14 cellular contexts compared by ENCODE assay signal in genomic region chr7:130793855-130794618, GRCh38.
DNase-seq lines count a peak whose midpoint lies in the region; ATAC-seq and TF ChIP-seq lines count a peak whose summit lies in the region.
"Had no signal": no experiment of that assay in that cellular context is flagged by ENCODE, and none has a peak within 500 bp of the region (broad histone marks: within the 10 kb centered on the region; RNA-seq: fewer than 3 reads in every experiment).

No MANE protein-coding gene starts in this region.

- H3K4me1 Mint-ChIP-seq in GM23338 = peaks cover 12% of the 10 kb centered on the region
- H3K4me1 Mint-ChIP-seq: memory B cell; stimulated activated naive B cell treated with anti-CD40 and anti-IgM and Interleukin-4, amounts not matched to agents 10 μg/mL and 1 μg/mL and 100 μg/mL, for 72 hours had no signal

- intact Hi-C loops in sigmoid colon (cut with DNase I) = no loop called here

- H3K9ac ChIP-seq in SK-N-MC (ENCODE audit: insufficient read length) (peak overlapping the region; percentile 63), smooth muscle cell (ENCODE audit: low read depth) (no peak overlapping the region)

- H3K4me3 ChIP-seq in GM23338 (no peak overlapping the region), SK-N-MC (peak overlapping the region; percentile 66), fibroblast of pulmonary artery (replicated peaks; ENCODE audit: low read depth, low read length) (no peak overlapping the region), smooth muscle cell (no peak overlapping the region), sigmoid colon (no peak overlapping the region), upper lobe of left lung (no peak overlapping the region)
- H3K4me3 ChIP-seq: gastrocnemius medialis, HAP-1 had no signal

- H3K27ac ChIP-seq in GM23338 (ENCODE audit: low read depth) (no peak overlapping the region), SK-N-MC (peak overlapping the region; percentile 65), smooth muscle cell (ENCODE audit: low read depth) (no peak overlapping the region), sigmoid colon (no peak overlapping the region), upper lobe of left lung (no peak overlapping the region)
- H3K27ac ChIP-seq: gastrocnemius medialis had no signal

- H2AFZ ChIP-seq in GM23338 (peak overlapping the region; percentile 9; the same call in 1 of the 2 replicates), smooth muscle cell (ENCODE audit: low read depth) (peak overlapping the region; percentile 12)

- H3K4me1 ChIP-seq in GM23338 (ENCODE audit: insufficient read depth) (peaks cover 13% of the 10 kb centered on the region), smooth muscle cell (ENCODE audit: low read depth) (no peaks in the 10 kb centered on the region), sigmoid colon (no peaks in the 10 kb centered on the region), upper lobe of left lung (no peaks in the 10 kb centered on the region)
- H3K4me1 ChIP-seq: gastrocnemius medialis, HAP-1 had no signal

- H3K79me2 ChIP-seq in GM23338 (replicated peaks; ENCODE audit: insufficient read depth) (no peaks in the 10 kb centered on the region), smooth muscle cell (ENCODE audit: low read depth) (no peaks in the 10 kb centered on the region)

- no peak for TF ChIP-seq EP300 in sigmoid colon (IDR thresholded peaks at IDR 0.05)
- no peak for TF ChIP-seq EP300 in upper lobe of left lung (IDR thresholded peaks at IDR 0.05)

- H3K27ac Mint-ChIP-seq in GM23338 = no peak overlapping the region
- H3K27ac Mint-ChIP-seq: activated CD8-positive, alpha-beta T cell treated with anti-CD3 and anti-CD28 coated beads, Interleukin-2, amount 10 ng/mL, durations not matched to agents 7 days and 5 days; memory B cell; stimulated activated naive B cell treated with anti-CD40 and anti-IgM and Interleukin-4, amounts not matched to agents 10 μg/mL and 1 μg/mL and 100 μg/mL, for 72 hours had no signal

- H3K9me3 Mint-ChIP-seq in GM23338 = no peaks in the 10 kb centered on the region; the same call in 2 of the 3 replicates

- peaks cover 2% of the 10 kb centered on the region for H3K27me3 Mint-ChIP-seq in GM23338 (ENCODE audit: insufficient read depth, low read depth, poor library complexity)

- H3F3A ChIP-seq in GM23338 (replicated peaks; ENCODE audit: low read depth) (no peaks in the 10 kb centered on the region), smooth muscle cell (ENCODE audit: low read depth) (no peaks in the 10 kb centered on the region)

- 85% methylated on average over 9 of the region's 9 CpGs for WGBS in smooth muscle cell (ENCODE audit: low lambda C conversion rate)
- WGBS in sigmoid colon, 2 donors = 74 to 81% methylated on average over 9 of the region's 9 CpGs
- 64 to 67% methylated on average over 9 of the region's 9 CpGs for WGBS in upper lobe of left lung, 2 donors

- H3K36me3 ChIP-seq in GM23338 (ENCODE audit: insufficient read depth) (no peaks in the 10 kb centered on the region), SK-N-MC (ENCODE audit: insufficient read depth, low read length) (no peaks in the 10 kb centered on the region), smooth muscle cell (ENCODE audit: low read depth) (no peaks in the 10 kb centered on the region), sigmoid colon (no peaks in the 10 kb centered on the region), upper lobe of left lung (no peaks in the 10 kb centered on the region)
- H3K36me3 ChIP-seq: gastrocnemius medialis, HAP-1 had no signal

- TF ChIP-seq CTCF in GM23338 (conservative IDR thresholded peaks at IDR 0.05; ENCODE audit: low read depth in 2 of 2) (peak; percentile 31 to 36; a peak in 3 of 4 replicates), fibroblast of pulmonary artery (IDR thresholded peaks at IDR 0.05; ENCODE audit: low read length, missing control alignments) (peak; percentile 18), smooth muscle cell (IDR thresholded peaks at IDR 0.05; ENCODE audit: borderline replicate concordance, insufficient read depth, poor library complexity, severe bottlenecking) (no peak), sigmoid colon (IDR thresholded peaks at IDR 0.05) (no peak), upper lobe of left lung (IDR thresholded peaks at IDR 0.05) (no peak)

- H3K27me3 ChIP-seq in GM23338 (ENCODE audit: insufficient read depth) = no peaks in the 10 kb centered on the region
- H3K27me3 ChIP-seq in smooth muscle cell (ENCODE audit: low read depth) = no peaks in the 10 kb centered on the region
- no peaks in the 10 kb centered on the region for H3K27me3 ChIP-seq in sigmoid colon
- H3K27me3 ChIP-seq in upper lobe of left lung = no peaks in the 10 kb centered on the region
- H3K27me3 ChIP-seq: gastrocnemius medialis had no signal

- DNase-seq in GM23338 (ENCODE audit: low spot score) (peak; percentile 43), SK-N-MC (ENCODE audit: low read depth, low spot score) (no peak), fibroblast of pulmonary artery (ENCODE audit: low read depth) (peak; percentile 22), smooth muscle cell (lab: John Stamatoyannopoulos, UW; ENCODE audit: unreplicated experiment) (no peak), left lobe of liver (ENCODE audit: low spot score) (no peak), sigmoid colon (no peak), upper lobe of left lung (no peak), NCI-H1105 (lab: John Stamatoyannopoulos, UW) (no peak)
- DNase-seq: activated CD8-positive, alpha-beta T cell treated with anti-CD3 and anti-CD28 coated beads, Interleukin-2, amount 10 ng/mL, durations not matched to agents 7 days and 5 days; gastrocnemius medialis; NCI-H1436 treated with DMSO at 0.1 percent for 48 hours; stimulated activated naive B cell treated with anti-CD40 and anti-IgM and Interleukin-4, amounts not matched to agents 10 μg/mL and 1 μg/mL and 100 μg/mL, for 72 hours had no signal

- no peaks in the 10 kb centered on the region for H3K36me3 Mint-ChIP-seq in GM23338 (ENCODE audit: low read depth)
- H3K36me3 Mint-ChIP-seq: memory B cell had no signal

- H3K9me2 ChIP-seq in GM23338 (ENCODE audit: insufficient read depth) = no peaks in the 10 kb centered on the region

- H3K4me3 Mint-ChIP-seq in GM23338 = no peak overlapping the region
- H3K4me3 Mint-ChIP-seq: activated CD8-positive, alpha-beta T cell treated with anti-CD3 and anti-CD28 coated beads, Interleukin-2, amount 10 ng/mL, durations not matched to agents 7 days and 5 days; memory B cell; stimulated activated naive B cell treated with anti-CD40 and anti-IgM and Interleukin-4, amounts not matched to agents 10 μg/mL and 1 μg/mL and 100 μg/mL, for 72 hours had no signal

- no peaks in the 10 kb centered on the region for H4K20me1 ChIP-seq in GM23338 (replicated peaks; ENCODE audit: insufficient read depth)
- H4K20me1 ChIP-seq in smooth muscle cell (ENCODE audit: low read depth) = no peaks in the 10 kb centered on the region

- H3K4me2 ChIP-seq in GM23338 = 0 out of 2 replicates have a peak overlapping the region, but pooled peaks have one; percentile 1
- no peak overlapping the region for H3K4me2 ChIP-seq in smooth muscle cell

- no peak for TF ChIP-seq POLR2A in sigmoid colon (IDR thresholded peaks at IDR 0.05)
- no peak for TF ChIP-seq POLR2A in upper lobe of left lung (IDR thresholded peaks at IDR 0.05)

- peak; percentile 51 for ATAC-seq in GM23338
- no peak for ATAC-seq in left lobe of liver
- no peak for ATAC-seq in upper lobe of left lung (ENCODE audit: low FRiP score in 2 of 2)
- ATAC-seq: activated CD8-positive, alpha-beta T cell treated with anti-CD3 and anti-CD28 coated beads, Interleukin-2, amount 10 ng/mL, durations not matched to agents 7 days and 5 days; gastrocnemius medialis; stimulated activated naive B cell treated with anti-CD40 and anti-IgM and Interleukin-4, amounts not matched to agents 10 μg/mL and 1 μg/mL and 100 μg/mL, for 72 hours had no signal

- H3K9me3 ChIP-seq in SK-N-MC (ENCODE audit: low read depth, low read length) = no peaks in the 10 kb centered on the region
- H3K9me3 ChIP-seq in smooth muscle cell (replicated peaks; ENCODE audit: low read depth) = no peaks in the 10 kb centered on the region
- no peaks in the 10 kb centered on the region for H3K9me3 ChIP-seq in sigmoid colon
- H3K9me3 ChIP-seq in upper lobe of left lung = no peaks in the 10 kb centered on the region
- H3K9me3 ChIP-seq: gastrocnemius medialis, HAP-1 had no signal

TF ChIP-seq in GM23338, 12 proteins besides CTCF, POLR2A, EP300 and RAD21 (continues in another document):
- no peak for TF ChIP-seq ZNF331 (CRISPR knock-in tag; IDR thresholded peaks at IDR 0.05; ENCODE audit: low read depth)

Comparison
In these comparisons a context has a peak if more than half of its experiments do, and no peak if none do; other contexts are left out.
1. DNase-seq: peak in GM23338 (single experiment) and fibroblast of pulmonary artery (single experiment); none in SK-N-MC (single experiment), smooth muscle cell (single experiment), left lobe of liver (single experiment), sigmoid colon (single experiment), upper lobe of left lung (0 of 2) and NCI-H1105 (single experiment).
2. CTCF ChIP-seq: peak in GM23338 (2 of 2) and fibroblast of pulmonary artery (single experiment); none in smooth muscle cell (single experiment), sigmoid colon (0 of 4) and upper lobe of left lung (0 of 6).